ENCODE assay signal across 1 cellular context in the genomic region with DNA sequence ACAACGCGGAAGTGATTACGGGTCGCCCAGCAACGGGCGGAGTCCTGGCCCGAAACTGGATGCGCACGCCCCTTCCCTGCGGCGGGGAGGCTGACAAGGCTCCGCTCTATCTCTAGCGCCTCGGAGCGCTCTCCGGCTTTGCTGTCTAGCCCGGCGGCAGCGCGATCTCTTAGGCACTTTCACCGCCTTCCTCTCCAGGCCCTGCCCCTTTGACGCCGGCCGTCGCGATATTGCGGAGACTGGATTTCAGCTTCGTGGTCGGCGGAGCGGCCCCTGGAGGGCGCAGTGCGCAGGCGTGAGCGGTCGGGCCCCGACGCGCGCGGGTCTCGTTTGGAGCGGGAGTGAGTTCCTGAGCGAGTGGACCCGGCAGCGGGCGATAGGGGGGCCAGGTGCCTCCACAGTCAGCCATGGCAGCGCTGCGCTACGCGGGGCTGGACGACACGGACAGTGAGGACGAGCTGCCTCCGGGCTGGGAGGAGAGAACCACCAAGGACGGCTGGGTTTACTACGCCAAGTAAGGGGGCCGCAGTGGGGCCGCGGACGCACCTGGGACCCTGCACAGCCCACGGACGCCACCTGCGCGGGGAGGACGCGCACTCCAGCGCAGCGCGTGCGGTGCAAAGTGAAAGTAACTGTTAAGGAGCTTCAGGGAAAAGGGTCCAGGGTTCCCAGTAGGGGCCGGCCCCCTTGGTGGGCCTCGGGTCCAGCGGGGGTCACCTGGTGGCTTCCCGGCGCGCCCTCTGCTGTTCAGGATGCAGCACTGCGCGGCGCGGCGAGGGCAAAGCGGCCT.
TF ChIP-seq lines count a peak whose summit lies in the region.

Gene WWOX (plus strand): TSS at position 283 of the 790 bp plus-strand sequence.

TF ChIP-seq in K562, 482 proteins besides CTCF, POLR2A, EP300 and RAD21 (continued from another document and continues in another):
- TF ChIP-seq, protein P1, sequence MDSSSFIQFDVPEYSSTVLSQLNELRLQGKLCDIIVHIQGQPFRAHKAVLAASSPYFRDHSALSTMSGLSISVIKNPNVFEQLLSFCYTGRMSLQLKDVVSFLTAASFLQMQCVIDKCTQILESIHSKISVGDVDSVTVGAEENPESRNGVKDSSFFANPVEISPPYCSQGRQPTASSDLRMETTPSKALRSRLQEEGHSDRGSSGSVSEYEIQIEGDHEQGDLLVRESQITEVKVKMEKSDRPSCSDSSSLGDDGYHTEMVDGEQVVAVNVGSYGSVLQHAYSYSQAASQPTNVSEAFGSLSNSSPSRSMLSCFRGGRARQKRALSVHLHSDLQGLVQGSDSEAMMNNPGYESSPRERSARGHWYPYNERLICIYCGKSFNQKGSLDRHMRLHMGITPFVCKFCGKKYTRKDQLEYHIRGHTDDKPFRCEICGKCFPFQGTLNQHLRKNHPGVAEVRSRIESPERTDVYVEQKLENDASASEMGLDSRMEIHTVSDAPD (CRISPR knock-in tag; IDR thresholded peaks at IDR 0.05), result no peak
- peak; percentile 97 to 98 for TF ChIP-seq NRF1 (conservative IDR thresholded peaks at IDR 0.05 in 1 of 2, IDR thresholded peaks at IDR 0.05 in 1 of 2)
- no peak for TF ChIP-seq SMARCE1 (IDR thresholded peaks at IDR 0.05)
- TF ChIP-seq ZNF518B (CRISPR knock-in tag; IDR thresholded peaks at IDR 0.05), result no peak
- no peak for TF ChIP-seq NR3C1 (CRISPR knock-in tag; IDR thresholded peaks at IDR 0.05)
- TF ChIP-seq, protein P2, sequence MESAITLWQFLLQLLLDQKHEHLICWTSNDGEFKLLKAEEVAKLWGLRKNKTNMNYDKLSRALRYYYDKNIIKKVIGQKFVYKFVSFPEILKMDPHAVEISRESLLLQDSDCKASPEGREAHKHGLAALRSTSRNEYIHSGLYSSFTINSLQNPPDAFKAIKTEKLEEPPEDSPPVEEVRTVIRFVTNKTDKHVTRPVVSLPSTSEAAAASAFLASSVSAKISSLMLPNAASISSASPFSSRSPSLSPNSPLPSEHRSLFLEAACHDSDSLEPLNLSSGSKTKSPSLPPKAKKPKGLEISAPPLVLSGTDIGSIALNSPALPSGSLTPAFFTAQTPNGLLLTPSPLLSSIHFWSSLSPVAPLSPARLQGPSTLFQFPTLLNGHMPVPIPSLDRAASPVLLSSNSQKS (CRISPR knock-in tag; IDR thresholded peaks at IDR 0.05), result no peak
- no peak for TF ChIP-seq CHCHD3 (CRISPR knock-in tag; IDR thresholded peaks at IDR 0.05)
- peak; percentile 82 for TF ChIP-seq ZFX (CRISPR knock-in tag; IDR thresholded peaks at IDR 0.05)
- TF ChIP-seq PRDM10 (IDR thresholded peaks at IDR 0.05; ENCODE audit: partially characterized antibody), result peak; percentile 67
- no peak for TF ChIP-seq FOXO4 (CRISPR knock-in tag; IDR thresholded peaks at IDR 0.05)
- no peak for TF ChIP-seq HMG20B (CRISPR knock-in tag; IDR thresholded peaks at IDR 0.05)
- TF ChIP-seq SMARCA4 (IDR thresholded peaks at IDR 0.05), result no peak
- TF ChIP-seq, protein P3, sequence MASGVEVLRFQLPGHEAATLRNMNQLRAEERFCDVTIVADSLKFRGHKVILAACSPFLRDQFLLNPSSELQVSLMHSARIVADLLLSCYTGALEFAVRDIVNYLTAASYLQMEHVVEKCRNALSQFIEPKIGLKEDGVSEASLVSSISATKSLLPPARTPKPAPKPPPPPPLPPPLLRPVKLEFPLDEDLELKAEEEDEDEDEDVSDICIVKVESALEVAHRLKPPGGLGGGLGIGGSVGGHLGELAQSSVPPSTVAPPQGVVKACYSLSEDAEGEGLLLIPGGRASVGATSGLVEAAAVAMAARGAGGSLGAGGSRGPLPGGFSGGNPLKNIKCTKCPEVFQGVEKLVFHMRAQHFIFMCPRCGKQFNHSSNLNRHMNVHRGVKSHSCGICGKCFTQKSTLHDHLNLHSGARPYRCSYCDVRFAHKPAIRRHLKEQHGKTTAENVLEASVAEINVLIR (CRISPR knock-in tag; IDR thresholded peaks at IDR 0.05), result peak; percentile 38; the same call in 1 of the 2 replicates
- 0 out of 2 replicates have a peak, but pooled peaks have one; percentile 51 for TF ChIP-seq E2F1 (CRISPR knock-in tag; IDR thresholded peaks at IDR 0.05)
- TF ChIP-seq DIDO1 (tag; IDR thresholded peaks at IDR 0.05; ENCODE audit: low read depth), result no peak
- TF ChIP-seq ZFP1 (CRISPR knock-in tag; IDR thresholded peaks at IDR 0.05), result no peak
- TF ChIP-seq FOSL1 (tag; conservative IDR thresholded peaks at IDR 0.05), result no peak
- no peak for TF ChIP-seq CBX5 (IDR thresholded peaks at IDR 0.05; ENCODE audit: borderline replicate concordance, low read depth)
- TF ChIP-seq TBL1XR1 (IDR thresholded peaks at IDR 0.05; ENCODE audit: low read length in 2 of 2), result no peak
- TF ChIP-seq, protein P4, sequence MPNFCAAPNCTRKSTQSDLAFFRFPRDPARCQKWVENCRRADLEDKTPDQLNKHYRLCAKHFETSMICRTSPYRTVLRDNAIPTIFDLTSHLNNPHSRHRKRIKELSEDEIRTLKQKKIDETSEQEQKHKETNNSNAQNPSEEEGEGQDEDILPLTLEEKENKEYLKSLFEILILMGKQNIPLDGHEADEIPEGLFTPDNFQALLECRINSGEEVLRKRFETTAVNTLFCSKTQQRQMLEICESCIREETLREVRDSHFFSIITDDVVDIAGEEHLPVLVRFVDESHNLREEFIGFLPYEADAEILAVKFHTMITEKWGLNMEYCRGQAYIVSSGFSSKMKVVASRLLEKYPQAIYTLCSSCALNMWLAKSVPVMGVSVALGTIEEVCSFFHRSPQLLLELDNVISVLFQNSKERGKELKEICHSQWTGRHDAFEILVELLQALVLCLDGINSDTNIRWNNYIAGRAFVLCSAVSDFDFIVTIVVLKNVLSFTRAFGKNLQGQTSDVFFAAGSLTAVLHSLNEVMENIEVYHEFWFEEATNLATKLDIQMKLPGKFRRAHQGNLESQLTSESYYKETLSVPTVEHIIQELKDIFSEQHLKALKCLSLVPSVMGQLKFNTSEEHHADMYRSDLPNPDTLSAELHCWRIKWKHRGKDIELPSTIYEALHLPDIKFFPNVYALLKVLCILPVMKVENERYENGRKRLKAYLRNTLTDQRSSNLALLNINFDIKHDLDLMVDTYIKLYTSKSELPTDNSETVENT (CRISPR knock-in tag; IDR thresholded peaks at IDR 0.05), result no peak; the same call in 1 of the 2 replicates
- peak; percentile 47 for TF ChIP-seq PHF20 (IDR thresholded peaks at IDR 0.05; ENCODE audit: partially characterized antibody)
- no peak for TF ChIP-seq FOS (IDR thresholded peaks at IDR 0.05; ENCODE audit: extremely low read depth, insufficient read length)
- TF ChIP-seq ZNF639 (CRISPR knock-in tag; conservative IDR thresholded peaks at IDR 0.05 in 1 of 2, IDR thresholded peaks at IDR 0.05 in 1 of 2), result no peak
- no peak for TF ChIP-seq ZNF316 (IDR thresholded peaks at IDR 0.05)
- TF ChIP-seq GABPB1 (CRISPR knock-in tag; IDR thresholded peaks at IDR 0.05), result peak; percentile 74
- no peak for TF ChIP-seq PCBP2 (IDR thresholded peaks at IDR 0.05; ENCODE audit: low read depth, low read length, poor library complexity, severe bottlenecking)
- peak; percentile 94 for TF ChIP-seq CHD2 (IDR thresholded peaks at IDR 0.05; ENCODE audit: low read depth, low read length)
- TF ChIP-seq BCL6 (CRISPR knock-in tag; IDR thresholded peaks at IDR 0.05), result no peak
- TF ChIP-seq, protein P5, sequence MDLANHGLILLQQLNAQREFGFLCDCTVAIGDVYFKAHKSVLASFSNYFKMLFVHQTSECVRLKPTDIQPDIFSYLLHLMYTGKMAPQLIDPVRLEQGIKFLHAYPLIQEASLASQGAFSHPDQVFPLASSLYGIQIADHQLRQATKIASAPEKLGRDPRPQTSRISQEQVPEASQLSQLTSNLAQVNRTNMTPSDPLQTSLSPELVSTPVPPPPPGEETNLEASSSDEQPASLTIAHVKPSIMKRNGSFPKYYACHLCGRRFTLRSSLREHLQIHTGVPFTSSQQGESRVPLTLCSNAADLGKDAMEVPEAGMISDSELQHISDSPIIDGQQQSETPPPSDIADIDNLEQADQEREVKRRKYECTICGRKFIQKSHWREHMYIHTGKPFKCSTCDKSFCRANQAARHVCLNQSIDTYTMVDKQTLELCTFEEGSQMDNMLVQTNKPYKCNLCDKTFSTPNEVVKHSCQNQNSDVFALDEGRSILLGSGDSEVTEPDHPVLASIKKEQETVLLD (IDR thresholded peaks at IDR 0.05), result peak; percentile 93
- peak; percentile 71 for TF ChIP-seq LCOR (CRISPR knock-in tag; IDR thresholded peaks at IDR 0.05)
- TF ChIP-seq ZKSCAN1 (IDR thresholded peaks at IDR 0.05; ENCODE audit: low read depth, low read length), result no peak; the same call in none of the 2 replicates
- TF ChIP-seq ZNF184 (CRISPR knock-in tag; IDR thresholded peaks at IDR 0.05), result no peak
